19 cellular contexts compared by ENCODE assay signal in the genomic region with DNA sequence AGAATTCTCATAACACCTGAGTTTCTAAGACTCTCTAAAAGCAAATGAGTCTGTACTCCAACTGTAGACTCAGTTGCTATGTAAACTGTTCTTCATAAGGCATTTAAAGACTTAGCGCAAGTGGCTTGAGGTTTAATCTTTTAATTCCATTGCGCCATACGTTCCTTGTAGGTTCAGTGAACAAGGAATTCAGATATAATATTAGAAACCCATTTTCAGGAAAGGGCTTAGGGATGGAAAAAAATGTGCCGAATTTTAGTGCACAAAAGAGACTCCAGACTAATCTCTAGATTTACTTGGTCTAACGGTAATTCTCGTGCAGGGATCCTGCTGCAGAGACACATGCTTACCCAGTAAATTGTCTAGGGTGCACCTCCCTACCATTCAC.
DNase-seq lines count a peak whose midpoint lies in the region; ATAC-seq and TF ChIP-seq lines count a peak whose summit lies in the region.
"Had no signal": no experiment of that assay in that cellular context is flagged by ENCODE, and none has a peak within 500 bp of the region (broad histone marks: within the 10 kb centered on the region; RNA-seq: fewer than 3 reads in every experiment).

No MANE protein-coding gene starts in this region.

- peaks cover 6% of the 10 kb centered on the region for H3K9me3 ChIP-seq in left ventricle myocardium inferior (replicated peaks)
- H3K9me3 ChIP-seq in heart left ventricle: peaks cover 0 to 7% (median 0%) of the 10 kb centered on the region in 12 donors
- no peaks in the 10 kb centered on the region for H3K9me3 ChIP-seq in WERI-Rb-1 (ENCODE audit: severe bottlenecking)
- H3K9me3 ChIP-seq in lower lobe of right lung: no peaks in the 10 kb centered on the region

- H3K36me3 ChIP-seq in left ventricle myocardium inferior (no peaks in the 10 kb centered on the region), heart left ventricle (no peaks in the 10 kb centered on the region), WERI-Rb-1 (no peaks in the 10 kb centered on the region), lower lobe of right lung (no peaks in the 10 kb centered on the region)
- H3K36me3 ChIP-seq: BLaER1 treated with 17β-estradiol and CSF1 and Interleukin-3, amounts not matched to agents 10 nM and 100 nM had no signal

- ATAC-seq in heart left ventricle (no peak), lower lobe of right lung (peak; percentile 9 to 14), GM18870 (IDR thresholded peaks at IDR 0.05; ENCODE audit: unreplicated experiment) (no peak)
- ATAC-seq: HCT116, K562 had no signal

- H3K4me1 Mint-ChIP-seq in activated T-helper 1 cell treated with anti-CD3 and anti-CD28 coated beads, Interleukin-12 subunit alpha, Interleukin-12 subunit beta, Interleukin-2, Interleukin-4 antibody, amounts not matched to agents 30 ng/mL and 10 ng/mL and 1 ng/mL, durations not matched to agents 14 hours and 24 hours and 36 hours (ENCODE audit: low read depth): no peaks in the 10 kb centered on the region
- H3K4me1 Mint-ChIP-seq: CD4-positive, CD25-positive, alpha-beta regulatory T cell had no signal

- H3K4me3 ChIP-seq in left ventricle myocardium inferior (no peak overlapping the region), heart left ventricle (no peak overlapping the region), WERI-Rb-1 (ENCODE audit: low read depth, low read length) (no peak overlapping the region), lower lobe of right lung (no peak overlapping the region)
- H3K4me3 ChIP-seq: BLaER1 treated with 17β-estradiol and CSF1 and Interleukin-3, amounts not matched to agents 10 nM and 100 nM; GM23248; K562 had no signal

- peaks cover 4% of the 10 kb centered on the region for H3K27me3 Mint-ChIP-seq in activated T-helper 1 cell treated with anti-CD3 and anti-CD28 coated beads, Interleukin-12 subunit alpha, Interleukin-12 subunit beta, Interleukin-2, Interleukin-4 antibody, amounts not matched to agents 30 ng/mL and 10 ng/mL and 1 ng/mL, durations not matched to agents 14 hours and 24 hours and 36 hours (ENCODE audit: insufficient read depth)
- H3K27me3 Mint-ChIP-seq: CD4-positive, CD25-positive, alpha-beta regulatory T cell had no signal

- intact Hi-C loops in left ventricle myocardium inferior (cut with micrococcal nuclease): no loop called here
- intact Hi-C loops in heart left ventricle (cut with DNase I): no loop called here
- intact Hi-C loops in lower lobe of right lung (cut with DNase I): no loop called here
- intact Hi-C loops in activated T-helper 1 cell treated with anti-CD3 and anti-CD28 coated beads, Interleukin-12 subunit alpha, Interleukin-12 subunit beta, Interleukin-2, Interleukin-4 antibody, amounts not matched to agents 30 ng/mL and 10 ng/mL and 1 ng/mL, durations not matched to agents 14 hours and 24 hours and 36 hours (cut with micrococcal nuclease): no loop called here

- peaks cover 10% of the 10 kb centered on the region for H3K4me1 ChIP-seq in left ventricle myocardium inferior
- peaks cover 0 to 12% (median 2%) of the 10 kb centered on the region in 12 donors for H3K4me1 ChIP-seq in heart left ventricle
- no peaks in the 10 kb centered on the region for H3K4me1 ChIP-seq in lower lobe of right lung

- H3K4me3 Mint-ChIP-seq in activated T-helper 1 cell treated with anti-CD3 and anti-CD28 coated beads, Interleukin-12 subunit alpha, Interleukin-12 subunit beta, Interleukin-2, Interleukin-4 antibody, amounts not matched to agents 30 ng/mL and 10 ng/mL and 1 ng/mL, durations not matched to agents 14 hours and 24 hours and 36 hours: no peak overlapping the region
- H3K4me3 Mint-ChIP-seq: CD4-positive, CD25-positive, alpha-beta regulatory T cell had no signal

- no peak for TF ChIP-seq CTCF in left ventricle myocardium inferior (IDR thresholded peaks at IDR 0.05; ENCODE audit: borderline replicate concordance)
- TF ChIP-seq CTCF in heart left ventricle (IDR thresholded peaks at IDR 0.05): no peak
- no peak for TF ChIP-seq CTCF in WERI-Rb-1 (IDR thresholded peaks at IDR 0.05; ENCODE audit: low read depth, low read length)
- no peak for TF ChIP-seq CTCF in lower lobe of right lung (IDR thresholded peaks at IDR 0.05)

- no peaks in the 10 kb centered on the region for H3K9me3 Mint-ChIP-seq in activated T-helper 1 cell treated with anti-CD3 and anti-CD28 coated beads, Interleukin-12 subunit alpha, Interleukin-12 subunit beta, Interleukin-2, Interleukin-4 antibody, amounts not matched to agents 30 ng/mL and 10 ng/mL and 1 ng/mL, durations not matched to agents 14 hours and 24 hours and 36 hours

- no peak for TF ChIP-seq POLR2A in heart left ventricle (IDR thresholded peaks at IDR 0.05)

- WGBS in heart left ventricle, 4 donors: 93 to 97% (median 96%) methylated on average over 6 of the region's 6 CpGs

- peak overlapping the region; percentile 31 for H3K27ac ChIP-seq in left ventricle myocardium inferior (replicated peaks)
- no peak overlapping the region for H3K27ac ChIP-seq in heart left ventricle
- H3K27ac ChIP-seq in WERI-Rb-1: no peak overlapping the region
- no peak overlapping the region for H3K27ac ChIP-seq in lower lobe of right lung
- H3K27ac ChIP-seq: 22Rv1, GM23248 had no signal

- H3K27me3 ChIP-seq in left ventricle myocardium inferior (ENCODE audit: low read depth) (no peaks in the 10 kb centered on the region), heart left ventricle (no peaks in the 10 kb centered on the region), WERI-Rb-1 (ENCODE audit: insufficient read depth, low read depth, severe bottlenecking) (no peaks in the 10 kb centered on the region), lower lobe of right lung (ENCODE audit: low read depth) (no peaks in the 10 kb centered on the region)
- H3K27me3 ChIP-seq: BLaER1 treated with 17β-estradiol and CSF1 and Interleukin-3, amounts not matched to agents 10 nM and 100 nM had no signal

- no peaks in the 10 kb centered on the region for H3K36me3 Mint-ChIP-seq in activated T-helper 1 cell treated with anti-CD3 and anti-CD28 coated beads, Interleukin-12 subunit alpha, Interleukin-12 subunit beta, Interleukin-2, Interleukin-4 antibody, amounts not matched to agents 30 ng/mL and 10 ng/mL and 1 ng/mL, durations not matched to agents 14 hours and 24 hours and 36 hours (ENCODE audit: low read depth)
- H3K36me3 Mint-ChIP-seq: CD4-positive, CD25-positive, alpha-beta regulatory T cell had no signal

- DNase-seq in left ventricle myocardium inferior: no peak
- DNase-seq in heart left ventricle: no peak
- peak; percentile 33 for DNase-seq in WERI-Rb-1
- DNase-seq in lower lobe of right lung: no peak
- DNase-seq in activated T-helper 1 cell treated with anti-CD3 and anti-CD28 coated beads, Interleukin-12 subunit alpha, Interleukin-12 subunit beta, Interleukin-2, Interleukin-4 antibody, amounts not matched to agents 30 ng/mL and 10 ng/mL and 1 ng/mL, durations not matched to agents 14 hours and 24 hours and 36 hours (ENCODE audit: low spot score): no peak
- no peak for DNase-seq in Ammon's horn (ENCODE audit: low spot score)
- DNase-seq in GM03348 (ENCODE audit: low spot score): no peak
- DNase-seq: AML-193; CD4-positive, CD25-positive, alpha-beta regulatory T cell; DMS153; DMS79 treated with DMSO at 0.1 percent for 48 hours; EL; GDM1; GM23248 had no signal

- no peak overlapping the region for H3K27ac Mint-ChIP-seq in activated T-helper 1 cell treated with anti-CD3 and anti-CD28 coated beads, Interleukin-12 subunit alpha, Interleukin-12 subunit beta, Interleukin-2, Interleukin-4 antibody, amounts not matched to agents 30 ng/mL and 10 ng/mL and 1 ng/mL, durations not matched to agents 14 hours and 24 hours and 36 hours
- H3K27ac Mint-ChIP-seq: CD4-positive, CD25-positive, alpha-beta regulatory T cell had no signal

Comparison
In these comparisons a context has a peak if more than half of its experiments do, and no peak if none do; other contexts are left out.
1. ATAC-seq: peak in lower lobe of right lung (2 of 2); none in heart left ventricle (0 of 4) and GM18870 (single experiment).